ENCODE assay signal across 22 cellular contexts in genomic region chr16:88367560-88367959, GRCh38.
"Had no signal": no experiment of that assay in that cellular context is flagged by ENCODE, and none has a peak within 500 bp of the region (broad histone marks: within the 10 kb centered on the region; RNA-seq: fewer than 3 reads in every experiment).

No MANE protein-coding gene starts in this region.

- H3K36me3 ChIP-seq: breast epithelium had no signal

- DNase-seq: activated B cell treated with CpG ODN at 0.5 μM for 24 hours; activated CD4-positive, alpha-beta T cell treated with anti-CD3 and anti-CD28 coated beads for 1 hour; activated CD4-positive, alpha-beta T cell treated with anti-CD3 and anti-CD28 coated beads, Interleukin-2, amount 10 ng/mL, durations not matched to agents 24 days and 14 days; activated CD4-positive, alpha-beta T cell treated with anti-CD3 and anti-CD28 coated beads, Interleukin-2, amount 50 U/mL, for 48 hours; activated CD8-positive, alpha-beta memory T cell treated with anti-CD3 and anti-CD28 coated beads, Interleukin-2, amount 10 ng/mL, durations not matched to agents 7 days and 5 days; activated effector memory CD4-positive, alpha-beta T cell treated with Interleukin-2 at 50 U/mL for 16 hours; activated naive CD4-positive, alpha-beta T cell; activated T-cell treated with anti-CD3 and anti-CD28 coated beads, Interleukin-2, amount 50 U/mL, for 24 hours; Kasumi-1; KBM-7; NCI-H1105 treated with DMSO at 0.1 percent for 48 hours; NCI-H1436 treated with DMSO at 0.1 percent for 48 hours; NCI-H187; NCI-H2081; NCI-H510A treated with DMSO at 0.1 percent for 48 hours; T-cell; T-helper 2 cell; T1000 had no signal

- H3K27ac ChIP-seq: breast epithelium, SK-N-MC had no signal

- H3K36me3 Mint-ChIP-seq: activated CD8-positive, alpha-beta memory T cell treated with anti-CD3 and anti-CD28 coated beads, Interleukin-2, amount 10 ng/mL, durations not matched to agents 7 days and 5 days; T-cell had no signal

- H3K4me1 ChIP-seq: breast epithelium had no signal

- ATAC-seq: activated CD8-positive, alpha-beta memory T cell treated with anti-CD3 and anti-CD28 coated beads, Interleukin-2, amount 10 ng/mL, durations not matched to agents 7 days and 5 days; T-cell had no signal

- H3K9me3 Mint-ChIP-seq: activated CD4-positive, alpha-beta T cell treated with anti-CD3 and anti-CD28 coated beads, Interleukin-2, amount 10 ng/mL, durations not matched to agents 24 days and 14 days had no signal

- H3K27ac Mint-ChIP-seq: activated B cell treated with CpG ODN at 0.5 μM for 24 hours; activated CD4-positive, alpha-beta T cell treated with anti-CD3 and anti-CD28 coated beads, Interleukin-2, amount 10 ng/mL, durations not matched to agents 24 days and 14 days; activated CD8-positive, alpha-beta memory T cell treated with anti-CD3 and anti-CD28 coated beads, Interleukin-2, amount 10 ng/mL, durations not matched to agents 7 days and 5 days; activated naive CD4-positive, alpha-beta T cell treated with anti-CD3 and anti-CD28 coated beads, Interleukin-2, amount 50 U/mL, for 24 hours; activated T-cell treated with anti-CD3 and anti-CD28 coated beads, Interleukin-2, amount 50 U/mL, for 24 hours; activated T-helper 1 cell treated with anti-CD3 and anti-CD28 coated beads, Interleukin-12 subunit alpha, Interleukin-12 subunit beta, Interleukin-2, Interleukin-4 antibody, amounts not matched to agents 30 ng/mL and 10 ng/mL and 1 ng/mL, durations not matched to agents 14 hours and 24 hours and 36 hours; T-cell had no signal

- H3K4me3 ChIP-seq: breast epithelium, SK-N-MC had no signal

- H3K4me1 Mint-ChIP-seq: activated CD4-positive, alpha-beta T cell treated with anti-CD3 and anti-CD28 coated beads, Interleukin-2, amount 10 ng/mL, durations not matched to agents 24 days and 14 days; activated CD8-positive, alpha-beta memory T cell treated with anti-CD3 and anti-CD28 coated beads, Interleukin-2, amount 10 ng/mL, durations not matched to agents 7 days and 5 days; activated naive CD4-positive, alpha-beta T cell treated with anti-CD3 and anti-CD28 coated beads, Interleukin-2, amount 50 U/mL, for 24 hours; T-cell had no signal

- H3K9me3 ChIP-seq: breast epithelium had no signal

- H3K27me3 ChIP-seq: breast epithelium had no signal

- H3K4me3 Mint-ChIP-seq: activated B cell treated with CpG ODN at 0.5 μM for 24 hours; activated CD4-positive, alpha-beta T cell treated with anti-CD3 and anti-CD28 coated beads, Interleukin-2, amount 10 ng/mL, durations not matched to agents 24 days and 14 days; activated CD8-positive, alpha-beta memory T cell treated with anti-CD3 and anti-CD28 coated beads, Interleukin-2, amount 10 ng/mL, durations not matched to agents 7 days and 5 days; activated naive CD4-positive, alpha-beta T cell treated with anti-CD3 and anti-CD28 coated beads, Interleukin-2, amount 50 U/mL, for 24 hours; activated T-cell treated with anti-CD3 and anti-CD28 coated beads, Interleukin-2, amount 50 U/mL, for 24 hours; activated T-helper 1 cell treated with anti-CD3 and anti-CD28 coated beads, Interleukin-12 subunit alpha, Interleukin-12 subunit beta, Interleukin-2, Interleukin-4 antibody, amounts not matched to agents 30 ng/mL and 10 ng/mL and 1 ng/mL, durations not matched to agents 14 hours and 24 hours and 36 hours; T-cell had no signal
